In genomic region chr14:102777711-102778615, GRCh38 we compare ENCODE assay signal across 8 cellular contexts. TPM values are rescaled to one million over a fixed set of nuclear protein-coding genes. Genes with fewer than 3 reads are reported as not detected.
DNase-seq lines count a peak whose midpoint lies in the region; ATAC-seq, FAIRE-seq and TF ChIP-seq lines count a peak whose summit lies in the region.

No MANE protein-coding gene starts in this region.

- H3K36me3 Mint-ChIP-seq in WTC11, result no peaks in the 10 kb centered on the region

- dilution Hi-C loops in endothelial cell of umbilical vein (cut with MboI; ENCODE audit: extremely low pct_ligation_motif_present, low sequenced_read_pairs), result no loop called here

- H3K27ac Mint-ChIP-seq in WTC11, result no peak overlapping the region

- no peaks in the 10 kb centered on the region for H3K9me3 ChIP-seq in endothelial cell of umbilical vein (replicated peaks; ENCODE audit: control insufficient read depth, insufficient read depth, low read length)
- no peaks in the 10 kb centered on the region for H3K9me3 ChIP-seq in mucosa of rectum (ENCODE audit: control insufficient read depth in 2 of 2, low read length in 2 of 2)
- H3K9me3 ChIP-seq in thymus (ENCODE audit: control insufficient read depth), result no peaks in the 10 kb centered on the region

- no peaks in the 10 kb centered on the region for H3K36me3 ChIP-seq in endothelial cell of umbilical vein (ENCODE audit: control insufficient read depth in 2 of 2, extremely low read depth in 1 of 2, insufficient read depth in 2 of 2, low read length in 2 of 2)
- H3K36me3 ChIP-seq in mucosa of rectum (ENCODE audit: control insufficient read depth in 2 of 2, insufficient read depth in 2 of 2, low read length in 2 of 2), result no peaks in the 10 kb centered on the region
- H3K36me3 ChIP-seq in thymus (ENCODE audit: control insufficient read depth, insufficient read depth), result no peaks in the 10 kb centered on the region

- TF ChIP-seq POLR2A in endothelial cell of umbilical vein (IDR thresholded peaks at IDR 0.05; ENCODE audit: low read depth, low read length), result no peak

- CTCF ChIA-PET in WTC11 (lab: Charles Lee) (interaction anchor here (1.9 kb wide), 1 partner anchor 84 kb away, joined by 7 read pairs; no protein-coding TSS in a partner anchor), endothelial cell of umbilical vein (lab: Charles Lee) (interaction anchor here (1.0 kb wide), 1 partner anchor 83 kb away, joined by 5 read pairs; no protein-coding TSS in a partner anchor)

- peak; percentile 84 for FAIRE-seq in endothelial cell of umbilical vein (lab: Jason Lieb, UNC)

- H3K9ac ChIP-seq in endothelial cell of umbilical vein (replicated peaks; ENCODE audit: extremely low read depth, insufficient read depth, low read length) (peak overlapping the region; percentile 90), mucosa of rectum (ENCODE audit: low read depth in 1 of 2, low read length in 2 of 2) (peak overlapping the region; percentile 81 to 89)

- WGBS in thymus, result under 1% methylated on average over 111 of the region's 112 CpGs

- H3K4me1 ChIP-seq in endothelial cell of umbilical vein (ENCODE audit: control insufficient read depth, extremely low read depth, insufficient read depth, low read length) (peaks cover 16% of the 10 kb centered on the region), mucosa of rectum (ENCODE audit: control insufficient read depth in 2 of 2, insufficient read depth in 2 of 2, low read length in 2 of 2) (peaks cover 22 to 30% of the 10 kb centered on the region in 2 donors), thymus (ENCODE audit: control insufficient read depth, insufficient read depth, low read length) (no peaks in the 10 kb centered on the region)

- H3K9me1 ChIP-seq in endothelial cell of umbilical vein (replicated peaks; ENCODE audit: control insufficient read depth, extremely low read depth, insufficient read depth, low read length), result no peaks in the 10 kb centered on the region

- H4K20me1 ChIP-seq in endothelial cell of umbilical vein (replicated peaks; ENCODE audit: control insufficient read depth, extremely low read depth, insufficient read depth, low read length), result no peaks in the 10 kb centered on the region

- POLR2A ChIA-PET in WTC11 (lab: Charles Lee), result no interaction called here
- POLR2A ChIA-PET in endothelial cell of umbilical vein (lab: Charles Lee), result no interaction called here

- H3K79me2 ChIP-seq in endothelial cell of umbilical vein (ENCODE audit: control insufficient read depth, insufficient read depth, low read length), result peaks cover 48% of the 10 kb centered on the region

- peak overlapping the region; percentile 96 for H3K4me2 ChIP-seq in endothelial cell of umbilical vein (ENCODE audit: insufficient read depth, low read length)

- H3K27me3 Mint-ChIP-seq in WTC11 (ENCODE audit: low read depth), result peaks cover 17% of the 10 kb centered on the region

- ATAC-seq in GM18519 (IDR thresholded peaks at IDR 0.05; ENCODE audit: low FRiP score, unreplicated experiment) (peak; percentile 17), HG03280 (IDR thresholded peaks at IDR 0.05; ENCODE audit: unreplicated experiment) (peak; percentile 2), WTC11 (peak; percentile 27)

- intact Hi-C loops in endothelial cell of umbilical vein (cut with micrococcal nuclease), result loop anchor here (2.0 to 5.0 kb wide), 2 partner anchors 186 to 253 kb away; partner anchors contain the start of gene RCOR1

- H3K4me3 ChIP-seq in endothelial cell of umbilical vein (replicated peaks in 1 of 3; ENCODE audit: insufficient read depth in 1 of 3, low read depth in 1 of 3, low read length in 3 of 3) (peak overlapping the region; percentile 74 to 96 (median 91)), mucosa of rectum (ENCODE audit: low read length in 2 of 2) (peak overlapping the region; percentile 79 to 80), thymus (ENCODE audit: low read length) (peak overlapping the region; percentile 73)

- no TSS peak for BruUV-seq in endothelial cell of umbilical vein (replicated peaks; lab: Mats Ljungman, UMichigan)

- peaks cover 39% of the 10 kb centered on the region for H3K4me1 Mint-ChIP-seq in WTC11

- peak overlapping the region; percentile 73 for H3K27ac ChIP-seq in endothelial cell of umbilical vein (ENCODE audit: insufficient read depth, low read depth, low read length)
- H3K27ac ChIP-seq in mucosa of rectum (ENCODE audit: low read depth in 2 of 2, low read length in 2 of 2), result peak overlapping the region; percentile 73 to 85
- H3K27ac ChIP-seq in thymus (ENCODE audit: low read depth), result peak overlapping the region; percentile 67

- no peaks in the 10 kb centered on the region for H3K27me3 ChIP-seq in endothelial cell of umbilical vein (ENCODE audit: control insufficient read depth in 2 of 2, insufficient read depth in 2 of 2, low read length in 2 of 2)
- no peaks in the 10 kb centered on the region for H3K27me3 ChIP-seq in mucosa of rectum (ENCODE audit: control insufficient read depth in 2 of 2, insufficient read depth in 2 of 2, low read length in 2 of 2)
- H3K27me3 ChIP-seq in thymus (ENCODE audit: control insufficient read depth, insufficient read depth), result no peaks in the 10 kb centered on the region

- H3K9me3 Mint-ChIP-seq in WTC11, result no peaks in the 10 kb centered on the region

- H2AFZ ChIP-seq in endothelial cell of umbilical vein (ENCODE audit: low read depth, low read length), result peak overlapping the region; percentile 67

- peak overlapping the region; percentile 70 for H3K4me3 Mint-ChIP-seq in WTC11

- TF ChIP-seq CTCF in WTC11 (IDR thresholded peaks at IDR 0.05) (no peak), endothelial cell of umbilical vein (IDR thresholded peaks at IDR 0.05; ENCODE audit: extremely low read depth in 1 of 2, insufficient read depth in 1 of 2, low read depth in 1 of 2, low read length in 2 of 2) (no peak)

- DNase-seq in 8988T (peak; percentile 54), WTC11 (ENCODE audit: low spot score) (no peak), endothelial cell of umbilical vein (ENCODE audit: low read depth, low spot score) (no peak), KG1 (lab: John Stamatoyannopoulos, UW) (no peak)

TF ChIP-seq in WTC11, 78 proteins besides CTCF, POLR2A, EP300 and RAD21:
- TF ChIP-seq SMAD4 (CRISPR knock-in tag; IDR thresholded peaks at IDR 0.05), result no peak
- no peak for TF ChIP-seq RELA (CRISPR knock-in tag; IDR thresholded peaks at IDR 0.05; ENCODE audit: borderline replicate concordance)
- no peak for TF ChIP-seq ATF1 (CRISPR knock-in tag; IDR thresholded peaks at IDR 0.05)
- TF ChIP-seq HMGXB4 (CRISPR knock-in tag; IDR thresholded peaks at IDR 0.05), result 0 out of 2 replicates have a peak, but pooled peaks have one; percentile 21

TF ChIP-seq in endothelial cell of umbilical vein, 7 proteins besides CTCF, POLR2A, EP300 and RAD21:
- TF ChIP-seq EZH2 (IDR thresholded peaks at IDR 0.05; ENCODE audit: borderline replicate concordance, low read depth, low read length, severe bottlenecking), result no peak
- no peak for TF ChIP-seq MAX (IDR thresholded peaks at IDR 0.05; ENCODE audit: insufficient read depth, insufficient read length)
- TF ChIP-seq JUN (IDR thresholded peaks at IDR 0.05; ENCODE audit: borderline replicate concordance, insufficient read depth, insufficient read length, low read depth), result no peak
- TF ChIP-seq FOS (IDR thresholded peaks at IDR 0.05; ENCODE audit: borderline replicate concordance, insufficient read depth, low read length), result no peak
- TF ChIP-seq GATA2 (IDR thresholded peaks at IDR 0.05; ENCODE audit: insufficient read depth, insufficient read length, low read depth, low read length), result no peak
- no peak for TF ChIP-seq POLR2AphosphoS5 (IDR thresholded peaks at IDR 0.05; ENCODE audit: insufficient read depth, low read depth, low read length)
- TF ChIP-seq MYC (IDR thresholded peaks at IDR 0.05; ENCODE audit: low read depth, low read length), result no peak

RNA-seq across cellular contexts. Expression of gene TRAF3, which starts 0.7 kb away (rescaled TPM):
- 8.2 to 11.2 TPM (median 9.6 TPM) in 3 replicates for total RNA-seq in WTC11 (2021)
- 25.6 and 27.6 TPM in 2 replicates for total RNA-seq in endothelial cell of umbilical vein
- 12.7 and 14.4 TPM in 2 replicates for polyA plus RNA-seq in endothelial cell of umbilical vein
- polyA plus RNA-seq in endothelial cell of umbilical vein (2011; cell fraction: cytosol; rRNA removed), result 18.9 and 20.6 TPM in 2 replicates
- 31.6 and 32.7 TPM in 2 replicates for polyA plus RNA-seq in endothelial cell of umbilical vein (2011; cell fraction: nucleus; rRNA removed)
- polyA plus RNA-seq in endothelial cell of umbilical vein (2012), result 21.7 and 24.6 TPM in 2 replicates
- 24.3 and 24.8 TPM in 2 replicates for polyA minus RNA-seq in endothelial cell of umbilical vein
- 11.1 TPM for polyA minus RNA-seq in endothelial cell of umbilical vein (2011; cell fraction: cytosol; rRNA and poly(A)+ RNA removed)
- polyA minus RNA-seq in endothelial cell of umbilical vein (2011; cell fraction: nucleus; rRNA and poly(A)+ RNA removed), result 19.9 and 23.8 TPM in 2 replicates
- 9.2 TPM for polyA plus RNA-seq in thymus
